ENCODE assay signal across 8 cellular contexts in the genomic region with DNA sequence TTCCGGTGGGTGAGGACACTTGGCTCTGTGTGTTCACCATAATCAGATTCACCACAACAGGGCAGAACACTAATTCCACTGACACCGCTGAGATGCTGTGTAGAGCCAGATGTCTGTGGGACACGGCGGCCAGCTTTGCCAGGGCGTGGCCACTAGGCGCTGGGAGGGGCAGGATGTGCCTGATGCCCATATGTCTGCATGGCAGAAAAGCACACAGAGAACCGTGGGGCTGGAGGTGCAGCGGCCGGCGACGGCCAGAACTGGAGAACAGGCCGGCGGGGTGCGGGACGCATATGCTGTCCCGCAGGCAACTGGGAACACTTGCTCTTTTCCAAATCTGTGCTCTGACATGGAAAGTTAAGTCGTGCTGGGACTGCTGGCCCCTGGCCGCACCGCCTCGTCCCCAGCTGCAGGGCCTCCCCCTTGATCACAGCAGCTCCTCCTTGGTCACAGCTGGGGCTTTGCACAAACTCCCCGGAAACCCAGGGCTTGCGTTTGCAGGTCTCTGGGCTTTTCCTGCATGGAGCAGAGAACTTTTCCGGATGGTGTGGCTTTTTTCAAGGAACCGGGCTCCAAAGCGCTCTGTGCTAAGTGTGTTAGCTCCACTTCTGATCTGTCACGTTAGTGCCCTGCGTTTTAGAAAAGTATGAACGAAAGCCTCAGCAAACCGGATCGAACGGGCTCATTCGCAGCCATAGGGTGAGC. TPM values are rescaled to one million over a fixed set of nuclear protein-coding genes. Genes with fewer than 3 reads are reported as not detected.
DNase-seq lines count a peak whose midpoint lies in the region; ATAC-seq and TF ChIP-seq lines count a peak whose summit lies in the region.

No MANE protein-coding gene starts in this region.

- POLR2A ChIA-PET in RWPE1 (lab: Yijun Ruan, JAX; ENCODE audit: low non-redundant PET): no interaction called here

- H4K91ac ChIP-seq in neuronal stem cell (ENCODE audit: low read depth, low read length, poor library complexity): no peak overlapping the region

- peaks cover 66% of the 10 kb centered on the region for H3K4me1 Mint-ChIP-seq in brain

- H3K9me3 ChIP-seq in neuronal stem cell (replicated peaks in 1 of 2; ENCODE audit: control insufficient read depth in 2 of 2, insufficient read depth in 1 of 2, low read depth in 1 of 2, low read length in 2 of 2): no peaks in the 10 kb centered on the region

- no peak overlapping the region for H3K18ac ChIP-seq in neuronal stem cell (ENCODE audit: low read length)

- H3K27ac Mint-ChIP-seq in brain: peak overlapping the region in 4 of 5 experiments; percentile 12 to 87 (median 74)

- CTCF ChIA-PET in RWPE1 (lab: Yijun Ruan, JAX): interaction anchor here (0.6 to 3.0 kb wide), 12 partner anchors 14 to 401 kb away, joined by 3 to 17 read pairs (median 3); no protein-coding TSS in a partner anchor

- no peak overlapping the region for H4K8ac ChIP-seq in neuronal stem cell (ENCODE audit: low read depth, low read length)

- H3K4me2 ChIP-seq in neuronal stem cell (ENCODE audit: insufficient read depth, low read length, poor library complexity, severe bottlenecking): no peak overlapping the region

- H2BK12ac ChIP-seq in neuronal stem cell (ENCODE audit: low read length): no peak overlapping the region

- peak overlapping the region in 1 of 5 experiments; percentile 23 for H3K4me3 Mint-ChIP-seq in brain

- no peak overlapping the region for H3K23ac ChIP-seq in neuronal stem cell (ENCODE audit: low read depth, low read length, poor library complexity)

- peak overlapping the region; percentile 73 for H2AK5ac ChIP-seq in neuronal stem cell (ENCODE audit: low read depth, low read length)

- peak; percentile 9 for ATAC-seq in HG02943 (IDR thresholded peaks at IDR 0.05; ENCODE audit: low read depth, unreplicated experiment)

- peak overlapping the region; percentile 81 for H2AFZ ChIP-seq in neuronal stem cell (ENCODE audit: low read length)

- H3K36me3 Mint-ChIP-seq in brain: no peaks in the 10 kb centered on the region

- H3K14ac ChIP-seq in neuronal stem cell (ENCODE audit: low read length): no peak overlapping the region

- H3K9me3 Mint-ChIP-seq in brain: no peaks in the 10 kb centered on the region

- H3K9ac ChIP-seq in neuronal stem cell (ENCODE audit: low read depth, low read length, poor library complexity): peak overlapping the region; percentile 61

- TF ChIP-seq CTCF in GM12875 (IDR thresholded peaks at IDR 0.05; ENCODE audit: borderline replicate concordance, insufficient read depth, low read depth, low read length) (no peak), RWPE1 (conservative IDR thresholded peaks at IDR 0.05; ENCODE audit: low read depth) (no peak), brain (conservative IDR thresholded peaks at IDR 0.05) (no peak)

- H3K27me3 ChIP-seq in neuronal stem cell (ENCODE audit: control insufficient read depth in 3 of 3, insufficient read depth in 3 of 3, low read depth in 1 of 3, low read length in 3 of 3): peaks cover 0 to 30% (median 0%) of the 10 kb centered on the region in 3 experiments

- H3K36me3 ChIP-seq in neuronal stem cell (replicated peaks in 1 of 2; ENCODE audit: control insufficient read depth in 2 of 2, insufficient read depth in 2 of 2, low read length in 2 of 2): no peaks in the 10 kb centered on the region

- no peak overlapping the region for H2BK120ac ChIP-seq in neuronal stem cell (ENCODE audit: low read depth, low read length)

- DNase-seq in RWPE1 (ENCODE audit: low spot score): peak; percentile 68
- DNase-seq in neuronal stem cell (ENCODE audit: low spot score): no peak
- DNase-seq in LoVo (ENCODE audit: low spot score): no peak
- DNase-seq in hippocampal formation (lab: John Stamatoyannopoulos, UW): no peak
- no peak for DNase-seq in pons (ENCODE audit: low spot score)

- H3K27me3 Mint-ChIP-seq in brain: no peaks in the 10 kb centered on the region

- H3K79me1 ChIP-seq in neuronal stem cell (ENCODE audit: low read depth, low read length): no peaks in the 10 kb centered on the region

- H3K4me3 ChIP-seq in GM12875 (ENCODE audit: low read depth, low read length) (peak overlapping the region; percentile 24), neuronal stem cell (ENCODE audit: low read length in 2 of 2) (no peak overlapping the region)

- peak overlapping the region; percentile 70 for H2BK15ac ChIP-seq in neuronal stem cell (ENCODE audit: low read length)

- H3K4me1 ChIP-seq in neuronal stem cell (ENCODE audit: control insufficient read depth in 2 of 2, insufficient read depth in 1 of 2, low read depth in 1 of 2, low read length in 2 of 2): peaks cover 11 to 21% of the 10 kb centered on the region in 2 donors

- no CpG with 5 or more reads among the region's 32 CpGs for WGBS in neuronal stem cell (ENCODE audit: extremely low coverage in 2 of 2, insufficient read length in 2 of 2, insufficient replicate concordance in 1 of 2), 2 donors

- H3K27ac ChIP-seq in RWPE1: peak overlapping the region; percentile 100
- H3K27ac ChIP-seq in neuronal stem cell (replicated peaks; ENCODE audit: low read length): no peak overlapping the region

- no peak overlapping the region for H2BK5ac ChIP-seq in neuronal stem cell (ENCODE audit: low read length)

- H3K4ac ChIP-seq in neuronal stem cell (ENCODE audit: low read length): no peak overlapping the region

RNA-seq across cellular contexts. Expression of a gene that starts 31.1 kb away (rescaled TPM):
- 0.48 TPM for polyA plus RNA-seq in brain (ENCODE audit: insufficient read depth, low read depth, low replicate concordance)
- 0.28 TPM for polyA plus RNA-seq in neuronal stem cell (2013, experiment 1 of 2)
- polyA plus RNA-seq in neuronal stem cell (2013, experiment 2 of 2): 0.21 TPM

RNA-seq across cellular contexts. Expression of a gene that starts 56.5 kb away (rescaled TPM):
- 11.8 TPM for polyA plus RNA-seq in brain (ENCODE audit: insufficient read depth, low read depth, low replicate concordance)
- 15.5 TPM for polyA plus RNA-seq in neuronal stem cell (2013, experiment 1 of 2)
- 15.6 TPM for polyA plus RNA-seq in neuronal stem cell (2013, experiment 2 of 2)
